ENCODE assay signal across 8 cellular contexts in genomic region chr10:93821051-93821772, GRCh38.
A peak's percentile ranks its signal among the peaks of the same experiment; 100 is the strongest.
DNase-seq lines count a peak whose midpoint lies in the region; ATAC-seq and TF ChIP-seq lines count a peak whose summit lies in the region.

No MANE protein-coding gene starts in this region.

- H3K18ac ChIP-seq in mesenchymal stem cell (ENCODE audit: low read depth in 1 of 2, low read length in 2 of 2), result peak overlapping the region; percentile 40 to 68

- TF ChIP-seq POLR2A in vagina (IDR thresholded peaks at IDR 0.05), result no peak
- TF ChIP-seq POLR2A in gastroesophageal sphincter (IDR thresholded peaks at IDR 0.05), result no peak

- intact Hi-C loops in vagina (cut with DNase I), result no loop called here

- TF ChIP-seq EP300 in gastroesophageal sphincter (IDR thresholded peaks at IDR 0.05), result no peak

- WGBS in mesenchymal stem cell, result 47% methylated on average over 2 of the region's 4 CpGs
- WGBS in gastroesophageal sphincter (ENCODE audit: low coverage in 1 of 2), 2 donors, result 64 to 84% methylated on average over 4 of the region's 4 CpGs

- no peak for TF ChIP-seq CTCF in astrocyte of the cerebellum (IDR thresholded peaks at IDR 0.05; ENCODE audit: low read depth, low read length, missing control alignments)
- no peak for TF ChIP-seq CTCF in vagina (IDR thresholded peaks at IDR 0.05)
- TF ChIP-seq CTCF in gastroesophageal sphincter (IDR thresholded peaks at IDR 0.05), result peak in 2 of 4 experiments; percentile 14 to 33

- H4K91ac ChIP-seq in mesenchymal stem cell (ENCODE audit: low read length), result peak overlapping the region; percentile 86

- DNase-seq in Daoy (ENCODE audit: low read depth) (peak; percentile 17), M059J (ENCODE audit: low read depth) (peak; percentile 62), astrocyte of the cerebellum (ENCODE audit: low read depth) (peak; percentile 27), mesenchymal stem cell (peak; percentile 79), retina (no peak), vagina (ENCODE audit: extremely low spot score in 2 of 2) (no peak)

- no peaks in the 10 kb centered on the region for H3K79me1 ChIP-seq in mesenchymal stem cell (replicated peaks; ENCODE audit: low read length, poor library complexity, severe bottlenecking)

- H2BK15ac ChIP-seq in mesenchymal stem cell (ENCODE audit: low read depth, poor library complexity, severe bottlenecking), result no peak overlapping the region

- in situ Hi-C loops in astrocyte of the cerebellum (cut with HindIII; ENCODE audit: low sequenced_read_pairs), result no loop called here

- ATAC-seq in GM21381 (IDR thresholded peaks at IDR 0.05; ENCODE audit: unreplicated experiment), result no peak
- no peak for ATAC-seq in gastroesophageal sphincter

- no peak overlapping the region for H2BK120ac ChIP-seq in mesenchymal stem cell (ENCODE audit: low read depth, low read length)

- H3K4me3 ChIP-seq in astrocyte of the cerebellum (ENCODE audit: low read depth, low read length), result no peak overlapping the region
- no peak overlapping the region for H3K4me3 ChIP-seq in mesenchymal stem cell (ENCODE audit: insufficient read depth in 1 of 2, low read depth in 1 of 2, low read length in 2 of 2)
- H3K4me3 ChIP-seq in vagina, result no peak overlapping the region
- no peak overlapping the region for H3K4me3 ChIP-seq in gastroesophageal sphincter

- no peak overlapping the region for H2AK5ac ChIP-seq in mesenchymal stem cell (ENCODE audit: low read length, severe bottlenecking)

- no peak overlapping the region for H3K27ac ChIP-seq in mesenchymal stem cell (ENCODE audit: low read length, poor library complexity, severe bottlenecking)
- H3K27ac ChIP-seq in vagina, result no peak overlapping the region
- no peak overlapping the region for H3K27ac ChIP-seq in gastroesophageal sphincter

- H3K23ac ChIP-seq in mesenchymal stem cell (ENCODE audit: low read length in 2 of 2), result no peak overlapping the region

- peaks cover 0 to 28% of the 10 kb centered on the region in 2 experiments for H3K27me3 ChIP-seq in mesenchymal stem cell (ENCODE audit: control insufficient read depth in 1 of 2, insufficient read depth in 1 of 2, low read length in 2 of 2)
- H3K27me3 ChIP-seq in vagina, result no peaks in the 10 kb centered on the region
- peaks cover 6% of the 10 kb centered on the region for H3K27me3 ChIP-seq in gastroesophageal sphincter

- no peak overlapping the region for H3K14ac ChIP-seq in mesenchymal stem cell (ENCODE audit: low read length in 2 of 2)

- no peak overlapping the region for H3K4me2 ChIP-seq in mesenchymal stem cell (ENCODE audit: low read length, poor library complexity, severe bottlenecking)

- H2BK12ac ChIP-seq in mesenchymal stem cell (ENCODE audit: low read length in 2 of 2), result peak overlapping the region in 1 of 2 experiments; percentile 33

- no peaks in the 10 kb centered on the region for H3K36me3 ChIP-seq in mesenchymal stem cell (ENCODE audit: control insufficient read depth in 1 of 2, insufficient read depth in 2 of 2, low read depth in 1 of 2, low read length in 2 of 2)
- H3K36me3 ChIP-seq in vagina, result no peaks in the 10 kb centered on the region
- H3K36me3 ChIP-seq in gastroesophageal sphincter, result no peaks in the 10 kb centered on the region

- H3K4me1 ChIP-seq in mesenchymal stem cell (ENCODE audit: control insufficient read depth, insufficient read depth, low read depth, low read length), result peaks cover 3% of the 10 kb centered on the region
- no peaks in the 10 kb centered on the region for H3K4me1 ChIP-seq in vagina
- H3K4me1 ChIP-seq in gastroesophageal sphincter, result peaks cover 0 to 2% (median 0%) of the 10 kb centered on the region in 3 donors

- H2BK5ac ChIP-seq in mesenchymal stem cell (ENCODE audit: low read depth, low read length, poor library complexity, severe bottlenecking), result no peak overlapping the region

- no peak overlapping the region for H3K4ac ChIP-seq in mesenchymal stem cell (ENCODE audit: low read depth in 1 of 2, low read length in 2 of 2)

- H4K8ac ChIP-seq in mesenchymal stem cell (ENCODE audit: low read length), result no peak overlapping the region

- no peak overlapping the region for H2AFZ ChIP-seq in mesenchymal stem cell (ENCODE audit: low read depth, low read length)

- no peak overlapping the region for H3K9ac ChIP-seq in mesenchymal stem cell (ENCODE audit: low read length)

- H3K9me3 ChIP-seq in mesenchymal stem cell (ENCODE audit: control insufficient read depth, low read length) (no peaks in the 10 kb centered on the region), vagina (no peaks in the 10 kb centered on the region), gastroesophageal sphincter (no peaks in the 10 kb centered on the region)

Comparison
In these comparisons a context has a peak if more than half of its experiments do, and no peak if none do; other contexts are left out.
1. DNase-seq: peak in Daoy (single experiment), M059J (single experiment), astrocyte of the cerebellum (single experiment) and mesenchymal stem cell (single experiment); none in retina (single experiment) and vagina (0 of 2).